Comparison of ENCODE assay signal across 2 cellular contexts in genomic region chr5:157203417-157203816, GRCh38.
TF ChIP-seq lines count a peak whose summit lies in the region.

No MANE protein-coding gene starts in this region.

TF ChIP-seq in HepG2, 621 proteins besides CTCF, POLR2A, EP300 and RAD21:
- TF ChIP-seq MEIS2 (CRISPR knock-in tag; IDR thresholded peaks at IDR 0.05) (no peak), ZNF274 (CRISPR knock-in tag; IDR thresholded peaks at IDR 0.05) (no peak), MIXL1 (CRISPR knock-in tag; IDR thresholded peaks at IDR 0.05) (no peak), PAWR (CRISPR knock-in tag; IDR thresholded peaks at IDR 0.05; ENCODE audit: borderline replicate concordance) (no peak), HES4 (CRISPR knock-in tag; IDR thresholded peaks at IDR 0.05; ENCODE audit: borderline replicate concordance) (no peak), ZNF746 (CRISPR knock-in tag; IDR thresholded peaks at IDR 0.05) (no peak), NFE2L2 (IDR thresholded peaks at IDR 0.05; ENCODE audit: low read length) (no peak), BHLHE40 (IDR thresholded peaks at IDR 0.05; ENCODE audit: low read length) (no peak), RAD51 (IDR thresholded peaks at IDR 0.05; ENCODE audit: borderline replicate concordance) (no peak), CBX5 (CRISPR knock-in tag; IDR thresholded peaks at IDR 0.05; ENCODE audit: borderline replicate concordance) (no peak), ATF4 (CRISPR knock-in tag; IDR thresholded peaks at IDR 0.05) (no peak)
TF ChIP-seq in HepG2: peak in this region for 0.

TF ChIP-seq in GM12891, 5 proteins besides CTCF, POLR2A, EP300 and RAD21:
- TF ChIP-seq SPI1 (IDR thresholded peaks at IDR 0.05; ENCODE audit: low read depth, low read length): no peak
- no peak for TF ChIP-seq POLR2AphosphoS5 (IDR thresholded peaks at IDR 0.05; ENCODE audit: low read depth, low read length)
- no peak for TF ChIP-seq POU2F2 (IDR thresholded peaks at IDR 0.05; ENCODE audit: low read depth, low read length)
- no peak for TF ChIP-seq TAF1 (IDR thresholded peaks at IDR 0.05; ENCODE audit: low read depth, low read length)
- TF ChIP-seq PAX5 (IDR thresholded peaks at IDR 0.05; ENCODE audit: insufficient read depth, low read length, severe bottlenecking): no peak
